ENCODE assay signal across 8 cellular contexts in the genomic region with DNA sequence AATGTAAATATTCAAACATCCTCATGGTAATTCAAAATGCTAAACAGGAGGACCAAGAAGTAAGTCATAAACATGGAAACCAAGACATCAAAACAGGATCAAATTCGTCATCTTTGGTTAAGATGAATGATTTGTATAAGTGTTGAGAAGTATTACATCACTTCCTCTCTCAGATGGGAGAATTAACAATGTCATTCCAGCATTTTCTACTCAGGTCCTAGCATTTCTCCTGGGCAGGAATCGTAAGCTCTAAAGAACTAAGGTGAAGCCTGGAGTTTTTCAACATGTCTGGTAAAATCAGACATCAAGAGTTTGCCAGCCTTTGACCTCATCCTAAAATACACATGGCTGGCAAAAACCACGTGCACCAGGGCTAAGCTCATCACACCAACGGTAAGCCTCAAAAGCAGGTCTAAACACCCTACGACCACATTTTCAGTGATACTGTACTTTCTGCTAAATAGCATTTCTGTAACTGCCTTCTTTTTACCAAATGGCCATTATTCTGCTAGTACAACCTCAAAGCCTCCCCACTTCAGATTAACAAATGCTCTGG. TPM values are rescaled to one million over a fixed set of nuclear protein-coding genes. Genes with fewer than 3 reads are reported as not detected.
DNase-seq lines count a peak whose midpoint lies in the region; ATAC-seq, FAIRE-seq and TF ChIP-seq lines count a peak whose summit lies in the region.
"Had no signal": no experiment of that assay in that cellular context is flagged by ENCODE, and none has a peak within 500 bp of the region (broad histone marks: within the 10 kb centered on the region; RNA-seq: fewer than 3 reads in every experiment).

No MANE protein-coding gene starts in this region.

- H3K4me3 ChIP-seq in Peyer's patch (no peak overlapping the region), endothelial cell of umbilical vein (replicated peaks in 1 of 3; ENCODE audit: insufficient read depth in 1 of 3, low read depth in 1 of 3, low read length in 3 of 3) (no peak overlapping the region), sigmoid colon (no peak overlapping the region)

- H3K9me3 ChIP-seq in Peyer's patch (no peaks in the 10 kb centered on the region), endothelial cell of umbilical vein (replicated peaks; ENCODE audit: control insufficient read depth, insufficient read depth, low read length) (no peaks in the 10 kb centered on the region), sigmoid colon (no peaks in the 10 kb centered on the region)

- POLR2A ChIA-PET in endothelial cell of umbilical vein (lab: Charles Lee): no interaction called here

- no peak for TF ChIP-seq CTCF in Peyer's patch (IDR thresholded peaks at IDR 0.05)
- no peak for TF ChIP-seq CTCF in endothelial cell of umbilical vein (IDR thresholded peaks at IDR 0.05; ENCODE audit: extremely low read depth in 1 of 2, insufficient read depth in 1 of 2, low read depth in 1 of 2, low read length in 2 of 2)
- no peak for TF ChIP-seq CTCF in sigmoid colon (IDR thresholded peaks at IDR 0.05)

- H3K9me1 ChIP-seq in endothelial cell of umbilical vein (replicated peaks; ENCODE audit: control insufficient read depth, extremely low read depth, insufficient read depth, low read length): no peaks in the 10 kb centered on the region

- CTCF ChIA-PET in endothelial cell of umbilical vein (lab: Charles Lee): interaction anchor here (0.8 to 7.2 kb wide), 6 partner anchors 14 to 69 kb away, joined by 3 to 46 read pairs (median 3); no protein-coding TSS in a partner anchor

- peaks cover 0 to 6% (median 0%) of the 10 kb centered on the region in 3 donors for H3K36me3 ChIP-seq in Peyer's patch
- H3K36me3 ChIP-seq in endothelial cell of umbilical vein (ENCODE audit: control insufficient read depth in 2 of 2, extremely low read depth in 1 of 2, insufficient read depth in 2 of 2, low read length in 2 of 2): peaks cover 0 to 4% of the 10 kb centered on the region in 2 experiments
- H3K36me3 ChIP-seq in sigmoid colon: no peaks in the 10 kb centered on the region

- DNase-seq in GM12891 (ENCODE audit: insufficient read length, low spot score): no peak
- no peak for DNase-seq in Peyer's patch
- DNase-seq in endothelial cell of umbilical vein (ENCODE audit: low read depth, low spot score): peak; percentile 31
- DNase-seq in sigmoid colon: peak; percentile 22
- no peak for DNase-seq in NCI-H187 treated with DMSO at 0.1 percent for 48 hours (lab: John Stamatoyannopoulos, UW)
- DNase-seq in NCI-H524 (lab: John Stamatoyannopoulos, UW): no peak
- DNase-seq: NCI-H1694 had no signal

- H3K4me2 ChIP-seq in endothelial cell of umbilical vein (ENCODE audit: insufficient read depth, low read length): no peak overlapping the region

- ATAC-seq in HG02610 (IDR thresholded peaks at IDR 0.05; ENCODE audit: unreplicated experiment): no peak

- H3K27me3 ChIP-seq in Peyer's patch (no peaks in the 10 kb centered on the region), endothelial cell of umbilical vein (ENCODE audit: control insufficient read depth in 2 of 2, insufficient read depth in 2 of 2, low read length in 2 of 2) (no peaks in the 10 kb centered on the region), sigmoid colon (no peaks in the 10 kb centered on the region)

- intact Hi-C loops in endothelial cell of umbilical vein (cut with micrococcal nuclease) (no loop called here), sigmoid colon (cut with DNase I) (no loop called here)

- TF ChIP-seq EP300 in sigmoid colon (IDR thresholded peaks at IDR 0.05): no peak

- H3K4me1 ChIP-seq in Peyer's patch (peaks cover 6 to 98% (median 27%) of the 10 kb centered on the region in 4 donors), endothelial cell of umbilical vein (ENCODE audit: control insufficient read depth, extremely low read depth, insufficient read depth, low read length) (peaks cover 41% of the 10 kb centered on the region), sigmoid colon (peaks cover 0 to 99% (median 93%) of the 10 kb centered on the region in 4 donors)

- peak; percentile 45 for FAIRE-seq in GM12891 (lab: Jason Lieb, UNC)
- peak; percentile 26 for FAIRE-seq in endothelial cell of umbilical vein (lab: Jason Lieb, UNC)

- H4K20me1 ChIP-seq in endothelial cell of umbilical vein (replicated peaks; ENCODE audit: control insufficient read depth, extremely low read depth, insufficient read depth, low read length): no peaks in the 10 kb centered on the region

- peaks cover 88% of the 10 kb centered on the region for H3K79me2 ChIP-seq in endothelial cell of umbilical vein (ENCODE audit: control insufficient read depth, insufficient read depth, low read length)

- no peak overlapping the region for H2AFZ ChIP-seq in endothelial cell of umbilical vein (ENCODE audit: low read depth, low read length)

- 62 to 75% methylated on average over 5 of the region's 5 CpGs for WGBS in sigmoid colon, 2 donors

- BruUV-seq in endothelial cell of umbilical vein (replicated peaks; lab: Mats Ljungman, UMichigan): no TSS peak

- dilution Hi-C loops in endothelial cell of umbilical vein (cut with MboI; ENCODE audit: extremely low pct_ligation_motif_present, low sequenced_read_pairs): no loop called here

- H3K9ac ChIP-seq in endothelial cell of umbilical vein (replicated peaks; ENCODE audit: extremely low read depth, insufficient read depth, low read length): no peak overlapping the region

- H3K27ac ChIP-seq in Peyer's patch: peak overlapping the region; percentile 37 to 71 (median 64)
- H3K27ac ChIP-seq in endothelial cell of umbilical vein (ENCODE audit: insufficient read depth, low read depth, low read length): peak overlapping the region; percentile 46
- peak overlapping the region; percentile 82 to 92 (median 88) for H3K27ac ChIP-seq in sigmoid colon

- TF ChIP-seq POLR2A in GM12891 (IDR thresholded peaks at IDR 0.05; ENCODE audit: low read depth, low read length) (no peak), Peyer's patch (IDR thresholded peaks at IDR 0.05) (no peak), endothelial cell of umbilical vein (IDR thresholded peaks at IDR 0.05; ENCODE audit: low read depth, low read length) (no peak), sigmoid colon (IDR thresholded peaks at IDR 0.05) (no peak)

RNA-seq across cellular contexts. Expression of a gene that starts 24.8 kb away (rescaled TPM):
- polyA plus RNA-seq in GM12891 (2012; ENCODE audit: low read depth, missing spikeins): 40.5 TPM
- total RNA-seq in Peyer's patch: 100 to 1,000 TPM in 2 of 4 donors, 10 to 100 TPM in 2; 59.7 to 104 (median 91.1) TPM
- total RNA-seq in endothelial cell of umbilical vein: 72.3 and 87.8 TPM in 2 replicates
- polyA plus RNA-seq in endothelial cell of umbilical vein: 85.3 and 102 TPM in 2 replicates
- polyA plus RNA-seq in endothelial cell of umbilical vein (2011; cell fraction: cytosol; rRNA removed): 54.0 and 75.8 TPM in 2 replicates
- polyA plus RNA-seq in endothelial cell of umbilical vein (2011; cell fraction: nucleus; rRNA removed): 90.5 and 108 TPM in 2 replicates
- 49.6 and 51.8 TPM in 2 replicates for polyA plus RNA-seq in endothelial cell of umbilical vein (2012)
- 57.1 and 60.4 TPM in 2 replicates for polyA minus RNA-seq in endothelial cell of umbilical vein
- polyA minus RNA-seq in endothelial cell of umbilical vein (2011; cell fraction: cytosol; rRNA and poly(A)+ RNA removed): 35.1 TPM
- 35.5 and 40.5 TPM in 2 replicates for polyA minus RNA-seq in endothelial cell of umbilical vein (2011; cell fraction: nucleus; rRNA and poly(A)+ RNA removed)
- 10 to 100 TPM; 63.1 to 86.4 (median 82.7) TPM for total RNA-seq in sigmoid colon
- polyA plus RNA-seq in sigmoid colon: 10 to 100 TPM; 27.0 to 47.5 (median 27.6) TPM

RNA-seq across cellular contexts. Expression of a gene that starts 39.1 kb away (rescaled TPM):
- polyA plus RNA-seq in GM12891 (2012; ENCODE audit: low read depth, missing spikeins): 2.9 TPM
- total RNA-seq in Peyer's patch (10 to 100 TPM in 3 of 4 donors, 1 to 10 TPM in 1; 9.5 to 44.6 (median 24.4) TPM), endothelial cell of umbilical vein (6.1 and 6.9 TPM in 2 replicates), sigmoid colon (10 to 100 TPM in 2 of 4 donors, 1 to 10 TPM in 2; 4.9 to 18.6 (median 9.7) TPM)
- polyA plus RNA-seq in endothelial cell of umbilical vein (8.9 and 11.3 TPM in 2 replicates), sigmoid colon (10 to 100 TPM in 1 of 3 donors, 1 to 10 TPM in 2; 3.6 to 13.7 (median 3.7) TPM)
- 1.5 and 3.3 TPM in 2 replicates for polyA plus RNA-seq in endothelial cell of umbilical vein (2011; cell fraction: cytosol; rRNA removed)
- 26.1 and 29.4 TPM in 2 replicates for polyA plus RNA-seq in endothelial cell of umbilical vein (2011; cell fraction: nucleus; rRNA removed)
- polyA plus RNA-seq in endothelial cell of umbilical vein (2012): 2.4 and 4.4 TPM in 2 replicates
- 1.8 and 2.1 TPM in 2 replicates for polyA minus RNA-seq in endothelial cell of umbilical vein
- polyA minus RNA-seq in endothelial cell of umbilical vein (2011; cell fraction: cytosol; rRNA and poly(A)+ RNA removed): not detected
- polyA minus RNA-seq in endothelial cell of umbilical vein (2011; cell fraction: nucleus; rRNA and poly(A)+ RNA removed): 3.8 and 5.6 TPM in 2 replicates

RNA-seq across cellular contexts. Expression of a gene that starts 48.4 kb away (rescaled TPM):
- 2.4 TPM for polyA plus RNA-seq in GM12891 (2012; ENCODE audit: low read depth, missing spikeins)
- 10 to 100 TPM in 3 of 4 donors, 1 to 10 TPM in 1; 9.6 to 24.8 (median 18.4) TPM for total RNA-seq in Peyer's patch
- total RNA-seq in endothelial cell of umbilical vein: 4.4 and 4.7 TPM in 2 replicates
- 6.9 and 8.9 TPM in 2 replicates for polyA plus RNA-seq in endothelial cell of umbilical vein
- polyA plus RNA-seq in endothelial cell of umbilical vein (2011; cell fraction: cytosol; rRNA removed): 2.1 and 3.2 TPM in 2 replicates
- polyA plus RNA-seq in endothelial cell of umbilical vein (2011; cell fraction: nucleus; rRNA removed): 21.6 TPM in 2 replicates
- polyA plus RNA-seq in endothelial cell of umbilical vein (2012): 2.1 and 2.6 TPM in 2 replicates
- 1.9 and 3.9 TPM in 2 replicates for polyA minus RNA-seq in endothelial cell of umbilical vein
- 0.72 TPM for polyA minus RNA-seq in endothelial cell of umbilical vein (2011; cell fraction: cytosol; rRNA and poly(A)+ RNA removed)
- polyA minus RNA-seq in endothelial cell of umbilical vein (2011; cell fraction: nucleus; rRNA and poly(A)+ RNA removed): 4.0 and 4.6 TPM in 2 replicates
- total RNA-seq in sigmoid colon: 10 to 100 TPM in 1 of 4 donors, 1 to 10 TPM in 3; 6.1 to 14.4 (median 8.1) TPM
- polyA plus RNA-seq in sigmoid colon: 1 to 10 TPM; 1.6 to 6.4 (median 2.4) TPM

RNA-seq across cellular contexts. Expression of a gene that starts 49.5 kb away (rescaled TPM):
- 307 TPM for polyA plus RNA-seq in GM12891 (2012; ENCODE audit: low read depth, missing spikeins)
- 100 to 1,000 TPM; 101 to 194 (median 169) TPM for total RNA-seq in Peyer's patch
- 281 and 283 TPM in 2 replicates for total RNA-seq in endothelial cell of umbilical vein
- 876 and 1,690 TPM in 2 replicates for polyA plus RNA-seq in endothelial cell of umbilical vein
- 491 and 683 TPM in 2 replicates for polyA plus RNA-seq in endothelial cell of umbilical vein (2011; cell fraction: cytosol; rRNA removed)
- polyA plus RNA-seq in endothelial cell of umbilical vein (2011; cell fraction: nucleus; rRNA removed): 195 and 273 TPM in 2 replicates
- 256 and 303 TPM in 2 replicates for polyA plus RNA-seq in endothelial cell of umbilical vein (2012)
- polyA minus RNA-seq in endothelial cell of umbilical vein: 50.8 and 68.0 TPM in 2 replicates
- polyA minus RNA-seq in endothelial cell of umbilical vein (2011; cell fraction: cytosol; rRNA and poly(A)+ RNA removed): 39.5 TPM
- polyA minus RNA-seq in endothelial cell of umbilical vein (2011; cell fraction: nucleus; rRNA and poly(A)+ RNA removed): 16.4 and 23.1 TPM in 2 replicates
- 100 to 1,000 TPM; 242 to 447 (median 353) TPM for total RNA-seq in sigmoid colon
- polyA plus RNA-seq in sigmoid colon: 100 to 1,000 TPM; 363 to 450 (median 395) TPM

Comparison
In these comparisons a context has a peak if more than half of its experiments do, and no peak if none do; other contexts are left out.
1. DNase-seq: peak in endothelial cell of umbilical vein (single experiment) and sigmoid colon (single experiment); none in GM12891 (single experiment), Peyer's patch (0 of 3), NCI-H187 treated with DMSO at 0.1 percent for 48 hours (single experiment) and NCI-H524 (0 of 2).
2. Peak in every context shown above with its lines, with median percentiles within 50 percentile points of each other: H3K27ac ChIP-seq.